In genomic region chrX:47587091-47587891, GRCh38 we compare ENCODE assay signal across 17 cellular contexts.
"Had no signal": no experiment of that assay in that cellular context is flagged by ENCODE, and none has a peak within 500 bp of the region (broad histone marks: within the 10 kb centered on the region; RNA-seq: fewer than 3 reads in every experiment).

No MANE protein-coding gene starts in this region.

- H3K27ac ChIP-seq: heart left ventricle, left ventricle myocardium inferior, parathyroid adenoma, right atrium auricular region, skin epidermis had no signal

- H2AFZ ChIP-seq: parathyroid adenoma had no signal

- H3K9ac ChIP-seq: parathyroid adenoma had no signal

- H3K9me3 ChIP-seq: ascending aorta, heart left ventricle, left ventricle myocardium inferior, right atrium auricular region had no signal

- H3K79me2 ChIP-seq: parathyroid adenoma had no signal

- H3K4me1 ChIP-seq: heart left ventricle, left ventricle myocardium inferior, parathyroid adenoma, right atrium auricular region had no signal

- H3K4me3 ChIP-seq: ascending aorta, heart left ventricle, left ventricle myocardium inferior, right atrium auricular region, skin epidermis had no signal

- H3K36me3 ChIP-seq: left ventricle myocardium inferior, right atrium auricular region had no signal

- H3K27me3 ChIP-seq: ascending aorta, right atrium auricular region had no signal

- ATAC-seq: activated T-cell treated with anti-CD3 and anti-CD28 coated beads, Interleukin-2, amount 50 U/mL, for 72 hours; esophagus mucosa; heart left ventricle had no signal

- DNase-seq: activated CD4-positive, alpha-beta memory T cell treated with anti-CD3 and anti-CD28 coated beads for 36 hours; activated CD4-positive, alpha-beta T cell treated with anti-CD3 and anti-CD28 coated beads for 1 hour; activated naive CD8-positive, alpha-beta T cell treated with anti-CD3 and anti-CD28 coated beads, Interleukin-2, amount 10 ng/mL, durations not matched to agents 7 days and 5 days; activated T-cell treated with anti-CD3 and anti-CD28 coated beads, Interleukin-2, amount 50 U/mL, for 72 hours; caudate nucleus; cortex of kidney; foreskin melanocyte; heart left ventricle; left ventricle myocardium inferior; mesendoderm; stimulated activated CD4-positive, alpha-beta T cell treated with anti-CD3 and anti-CD28 coated beads, Interleukin-4, amount 100 ng/mL, for 4 hours; T-helper 9 cell had no signal
